8 cellular contexts compared by ENCODE assay signal in genomic region chr19:18425515-18426415, GRCh38. TPM values are rescaled to one million over a fixed set of nuclear protein-coding genes. Genes with fewer than 3 reads are reported as not detected.
DNase-seq lines count a peak whose midpoint lies in the region; ATAC-seq and TF ChIP-seq lines count a peak whose summit lies in the region.
"Had no signal": no experiment of that assay in that cellular context is flagged by ENCODE, and none has a peak within 500 bp of the region (broad histone marks: within the 10 kb centered on the region; RNA-seq: fewer than 3 reads in every experiment).

No MANE protein-coding gene starts in this region.

- RAD21 ChIA-PET in HCT116 (lab: Charles Lee; ENCODE audit: low non-redundant PET in 1 of 2, low total read pairs in 2 of 2, uncharacterized antibody in 2 of 2, unreplicated experiment in 2 of 2) = no interaction called here

- H3K79me2 ChIP-seq in HCT116 (ENCODE audit: insufficient read depth, low read length) = peaks cover 64% of the 10 kb centered on the region

- H3K4me3 Mint-ChIP-seq in activated T-helper 1 cell treated with anti-CD3 and anti-CD28 coated beads, Interleukin-12 subunit alpha, Interleukin-12 subunit beta, Interleukin-2, Interleukin-4 antibody, amounts not matched to agents 30 ng/mL and 10 ng/mL and 1 ng/mL, durations not matched to agents 14 hours and 24 hours and 36 hours = no peak overlapping the region

- H3K27me3 Mint-ChIP-seq in activated T-helper 1 cell treated with anti-CD3 and anti-CD28 coated beads, Interleukin-12 subunit alpha, Interleukin-12 subunit beta, Interleukin-2, Interleukin-4 antibody, amounts not matched to agents 30 ng/mL and 10 ng/mL and 1 ng/mL, durations not matched to agents 14 hours and 24 hours and 36 hours (ENCODE audit: insufficient read depth) = no peaks in the 10 kb centered on the region

- H3K36me3 ChIP-seq in HCT116 (ENCODE audit: control insufficient read depth in 1 of 2, insufficient read depth in 2 of 2, low read length in 2 of 2) = peaks cover 0 to 5% of the 10 kb centered on the region in 2 experiments; a peak in 2 of 4 replicates
- H3K36me3 ChIP-seq in cardiac muscle cell = no peaks in the 10 kb centered on the region
- no peaks in the 10 kb centered on the region for H3K36me3 ChIP-seq in stomach smooth muscle (ENCODE audit: control insufficient read depth in 2 of 2, insufficient read depth in 2 of 2, low read length in 2 of 2)

- H3K4me1 ChIP-seq in HCT116 (ENCODE audit: control insufficient read depth in 1 of 2, insufficient read depth in 2 of 2, low read length in 2 of 2) = peaks cover 21 to 40% of the 10 kb centered on the region in 2 experiments
- peaks cover 33% of the 10 kb centered on the region for H3K4me1 ChIP-seq in cardiac muscle cell (ENCODE audit: low read depth)
- H3K4me1 ChIP-seq in stomach smooth muscle (ENCODE audit: control insufficient read depth, insufficient read depth, low read length) = peaks cover 57% of the 10 kb centered on the region

- no peak overlapping the region for H3K4me2 ChIP-seq in HCT116 (ENCODE audit: low read length)

- BruUV-seq in HCT116 (replicated peaks; lab: Mats Ljungman, UMichigan) = no TSS peak

- peak; percentile 31 for ATAC-seq in HCT116

- TF ChIP-seq RAD21 in HCT116 (IDR thresholded peaks at IDR 0.05; ENCODE audit: low read depth) = no peak

- H3K9me3 Mint-ChIP-seq in activated T-helper 1 cell treated with anti-CD3 and anti-CD28 coated beads, Interleukin-12 subunit alpha, Interleukin-12 subunit beta, Interleukin-2, Interleukin-4 antibody, amounts not matched to agents 30 ng/mL and 10 ng/mL and 1 ng/mL, durations not matched to agents 14 hours and 24 hours and 36 hours = no peaks in the 10 kb centered on the region

- peak overlapping the region; percentile 61 for H3K27ac Mint-ChIP-seq in activated T-helper 1 cell treated with anti-CD3 and anti-CD28 coated beads, Interleukin-12 subunit alpha, Interleukin-12 subunit beta, Interleukin-2, Interleukin-4 antibody, amounts not matched to agents 30 ng/mL and 10 ng/mL and 1 ng/mL, durations not matched to agents 14 hours and 24 hours and 36 hours

- H3K27me3 ChIP-seq in HCT116 (ENCODE audit: insufficient read depth, low read length) (no peaks in the 10 kb centered on the region), cardiac muscle cell (no peaks in the 10 kb centered on the region), stomach smooth muscle (ENCODE audit: control insufficient read depth in 1 of 2, insufficient read depth in 2 of 2, low read length in 2 of 2) (no peaks in the 10 kb centered on the region)

- TF ChIP-seq POLR2A in HCT116 (IDR thresholded peaks at IDR 0.05; ENCODE audit: borderline replicate concordance, extremely low read depth, insufficient read depth, insufficient read length) = no peak

- H3K36me3 Mint-ChIP-seq in activated T-helper 1 cell treated with anti-CD3 and anti-CD28 coated beads, Interleukin-12 subunit alpha, Interleukin-12 subunit beta, Interleukin-2, Interleukin-4 antibody, amounts not matched to agents 30 ng/mL and 10 ng/mL and 1 ng/mL, durations not matched to agents 14 hours and 24 hours and 36 hours (ENCODE audit: low read depth) = peaks cover 5% of the 10 kb centered on the region

- CTCF ChIA-PET in HCT116 (lab: Charles Lee) = no interaction called here

- H3K9ac ChIP-seq in HCT116 (ENCODE audit: low read length) = no peak overlapping the region; the same call in 1 of the 2 replicates
- H3K9ac ChIP-seq in stomach smooth muscle (ENCODE audit: low read length in 2 of 2) = peak overlapping the region; percentile 9 to 42

- H4K20me1 ChIP-seq in HCT116 (ENCODE audit: insufficient read depth) = no peaks in the 10 kb centered on the region

- H3K27ac ChIP-seq in HCT116 (ENCODE audit: low read depth, low read length) (peak overlapping the region; percentile 35; the same call in 1 of the 2 replicates), cardiac muscle cell (peak overlapping the region; percentile 73), stomach smooth muscle (ENCODE audit: low read length) (peak overlapping the region; percentile 67)

- POLR2A ChIA-PET in HCT116 (lab: Charles Lee) = no interaction called here

- TF ChIP-seq CTCF in HCT116 (IDR thresholded peaks at IDR 0.05 in 2 of 3, conservative IDR thresholded peaks at IDR 0.05 in 1 of 3; ENCODE audit: borderline replicate concordance in 1 of 3, insufficient read depth in 1 of 3, low read depth in 2 of 3, low read length in 2 of 3) = no peak
- TF ChIP-seq CTCF in cardiac muscle cell (IDR thresholded peaks at IDR 0.05; ENCODE audit: low read depth, low read length) = no peak

- H3K9me3 ChIP-seq in HCT116 (ENCODE audit: control insufficient read depth in 1 of 2, insufficient read depth in 1 of 2, low read depth in 1 of 2, low read length in 2 of 2) = no peaks in the 10 kb centered on the region
- no peaks in the 10 kb centered on the region for H3K9me3 ChIP-seq in cardiac muscle cell (ENCODE audit: low read depth)
- no peaks in the 10 kb centered on the region for H3K9me3 ChIP-seq in stomach smooth muscle (ENCODE audit: control insufficient read depth in 2 of 2, low read length in 2 of 2)

- H3K4me3 ChIP-seq in HCT116 (replicated peaks in 1 of 2; ENCODE audit: low read depth in 1 of 2, low read length in 2 of 2) (no peak overlapping the region), cardiac muscle cell (no peak overlapping the region), stomach smooth muscle (ENCODE audit: low read length in 2 of 2) (peak overlapping the region in 1 of 2 donors; percentile 54)

- peaks cover 37% of the 10 kb centered on the region for H3K4me1 Mint-ChIP-seq in activated T-helper 1 cell treated with anti-CD3 and anti-CD28 coated beads, Interleukin-12 subunit alpha, Interleukin-12 subunit beta, Interleukin-2, Interleukin-4 antibody, amounts not matched to agents 30 ng/mL and 10 ng/mL and 1 ng/mL, durations not matched to agents 14 hours and 24 hours and 36 hours (ENCODE audit: low read depth)

- no peak overlapping the region for H2AFZ ChIP-seq in HCT116 (ENCODE audit: low read depth, low read length, poor library complexity, severe bottlenecking)

- H3K9me2 ChIP-seq in HCT116 (ENCODE audit: insufficient read depth) = no peaks in the 10 kb centered on the region

- intact Hi-C loops in HCT116 (cut with micrococcal nuclease) = no loop called here
- intact Hi-C loops in activated T-helper 1 cell treated with anti-CD3 and anti-CD28 coated beads, Interleukin-12 subunit alpha, Interleukin-12 subunit beta, Interleukin-2, Interleukin-4 antibody, amounts not matched to agents 30 ng/mL and 10 ng/mL and 1 ng/mL, durations not matched to agents 14 hours and 24 hours and 36 hours (cut with micrococcal nuclease) = no loop called here

- DNase-seq in HCT116 (ENCODE audit: low read depth, low spot score) (no peak), cardiac muscle cell (ENCODE audit: low read depth in 1 of 2, low spot score in 1 of 2) (peak in 1 of 2 donors; percentile 72), HPDE6-E6E7 (ENCODE audit: extremely low spot score) (no peak), iPS-NIHi7 (ENCODE audit: extremely low spot score) (no peak)
- no peak for DNase-seq in activated T-helper 1 cell treated with anti-CD3 and anti-CD28 coated beads, Interleukin-12 subunit alpha, Interleukin-12 subunit beta, Interleukin-2, Interleukin-4 antibody, amounts not matched to agents 30 ng/mL and 10 ng/mL and 1 ng/mL, durations not matched to agents 14 hours and 24 hours and 36 hours (ENCODE audit: low spot score)
- DNase-seq in activated CD8-positive, alpha-beta memory T cell treated with anti-CD3 and anti-CD28 coated beads, Interleukin-2, amount 50 U/mL, for 4 hours = no peak

TF ChIP-seq in HCT116, 20 proteins besides CTCF, POLR2A, EP300 and RAD21:
- no peak for TF ChIP-seq CBX3 (IDR thresholded peaks at IDR 0.05; ENCODE audit: low read depth)
- TF ChIP-seq YY1 (IDR thresholded peaks at IDR 0.05; ENCODE audit: extremely low read depth, insufficient replicate concordance, low read depth, low read length) = no peak
- no peak for TF ChIP-seq ELF1 (IDR thresholded peaks at IDR 0.05; ENCODE audit: borderline replicate concordance, low read depth)
- TF ChIP-seq EGR1 (IDR thresholded peaks at IDR 0.05; ENCODE audit: low read depth) = no peak
- TF ChIP-seq SRF (IDR thresholded peaks at IDR 0.05; ENCODE audit: low read depth) = no peak
- no peak for TF ChIP-seq ZNF274 (IDR thresholded peaks at IDR 0.05; ENCODE audit: low read depth, low read length)
- TF ChIP-seq TCF7L2 (IDR thresholded peaks at IDR 0.05; ENCODE audit: borderline replicate concordance, extremely low read depth, insufficient read depth, insufficient read length) = no peak
- TF ChIP-seq EZH2 (IDR thresholded peaks at IDR 0.05) = no peak
- no peak for TF ChIP-seq SP1 (IDR thresholded peaks at IDR 0.05; ENCODE audit: low read depth)

RNA-seq across cellular contexts. Expression of gene SSBP4, which starts 6.6 kb away (rescaled TPM):
- total RNA-seq in HCT116 (2021; ENCODE audit: unreplicated experiment) = 164 TPM
- 55.6 and 64.2 TPM in 2 replicates for polyA plus RNA-seq in HCT116 (2012)
- total RNA-seq in activated T-helper 1 cell treated with anti-CD3 and anti-CD28 coated beads, Interleukin-12 subunit alpha, Interleukin-12 subunit beta, Interleukin-2, Interleukin-4 antibody, amounts not matched to agents 30 ng/mL and 10 ng/mL and 1 ng/mL, durations not matched to agents 14 hours and 24 hours and 36 hours = 135 and 141 TPM in 2 replicates
- total RNA-seq in cardiac muscle cell = 154 and 180 TPM in 2 replicates
- 151 and 175 TPM in 2 replicates for polyA plus RNA-seq in cardiac muscle cell

RNA-seq across cellular contexts. Expression of gene ISYNA1, which starts 12.2 kb away (rescaled TPM):
- 365 TPM for total RNA-seq in HCT116 (2021; ENCODE audit: unreplicated experiment)
- polyA plus RNA-seq in HCT116 (2012) = 282 and 302 TPM in 2 replicates
- total RNA-seq in activated T-helper 1 cell treated with anti-CD3 and anti-CD28 coated beads, Interleukin-12 subunit alpha, Interleukin-12 subunit beta, Interleukin-2, Interleukin-4 antibody, amounts not matched to agents 30 ng/mL and 10 ng/mL and 1 ng/mL, durations not matched to agents 14 hours and 24 hours and 36 hours = 9.0 and 10.7 TPM in 2 replicates
- 218 and 298 TPM in 2 replicates for total RNA-seq in cardiac muscle cell
- polyA plus RNA-seq in cardiac muscle cell = 370 and 442 TPM in 2 replicates

RNA-seq across cellular contexts. Expression of gene LRRC25, which starts 28.3 kb away (rescaled TPM):
- total RNA-seq in HCT116 (2021; ENCODE audit: unreplicated experiment) (0.12 TPM), cardiac muscle cell (0.04 TPM in 1 of 2 replicates, not detected in the other)
- polyA plus RNA-seq in HCT116 (2012) = not detected in 2 replicates
- total RNA-seq in activated T-helper 1 cell treated with anti-CD3 and anti-CD28 coated beads, Interleukin-12 subunit alpha, Interleukin-12 subunit beta, Interleukin-2, Interleukin-4 antibody, amounts not matched to agents 30 ng/mL and 10 ng/mL and 1 ng/mL, durations not matched to agents 14 hours and 24 hours and 36 hours = not detected in 2 replicates
- polyA plus RNA-seq in cardiac muscle cell = not detected in 2 replicates
- total RNA-seq: endothelial cell of umbilical vein had no signal
- polyA plus RNA-seq: endothelial cell of umbilical vein had no signal

RNA-seq across cellular contexts. Expression of gene GDF15, which starts 39.8 kb away (rescaled TPM):
- 425 TPM for total RNA-seq in HCT116 (2021; ENCODE audit: unreplicated experiment)
- polyA plus RNA-seq in HCT116 (2012) = 480 and 583 TPM in 2 replicates
- not detected in 2 replicates for total RNA-seq in activated T-helper 1 cell treated with anti-CD3 and anti-CD28 coated beads, Interleukin-12 subunit alpha, Interleukin-12 subunit beta, Interleukin-2, Interleukin-4 antibody, amounts not matched to agents 30 ng/mL and 10 ng/mL and 1 ng/mL, durations not matched to agents 14 hours and 24 hours and 36 hours
- total RNA-seq in cardiac muscle cell = 2.9 and 10.0 TPM in 2 replicates
- 2.4 and 8.2 TPM in 2 replicates for polyA plus RNA-seq in cardiac muscle cell

Comparison
In these comparisons a context has a peak if more than half of its experiments do, and no peak if none do; other contexts are left out.
1. RNA of gene ISYNA1, which starts 12.2 kb away (total RNA-seq): 365 TPM in HCT116 (single experiment) and 218 to 298 TPM in cardiac muscle cell; 9.0 to 10.7 TPM in activated T-helper 1 cell treated with anti-CD3 and anti-CD28 coated beads, Interleukin-12 subunit alpha, Interleukin-12 subunit beta, Interleukin-2, Interleukin-4 antibody, amounts not matched to agents 30 ng/mL and 10 ng/mL and 1 ng/mL, durations not matched to agents 14 hours and 24 hours and 36 hours; every median in the first group is over 10 times any median in the second.
2. Peak in every context shown above with its lines, with median percentiles within 50 percentile points of each other: H3K27ac ChIP-seq.